ENCODE assay signal across 20 cellular contexts in the genomic region with DNA sequence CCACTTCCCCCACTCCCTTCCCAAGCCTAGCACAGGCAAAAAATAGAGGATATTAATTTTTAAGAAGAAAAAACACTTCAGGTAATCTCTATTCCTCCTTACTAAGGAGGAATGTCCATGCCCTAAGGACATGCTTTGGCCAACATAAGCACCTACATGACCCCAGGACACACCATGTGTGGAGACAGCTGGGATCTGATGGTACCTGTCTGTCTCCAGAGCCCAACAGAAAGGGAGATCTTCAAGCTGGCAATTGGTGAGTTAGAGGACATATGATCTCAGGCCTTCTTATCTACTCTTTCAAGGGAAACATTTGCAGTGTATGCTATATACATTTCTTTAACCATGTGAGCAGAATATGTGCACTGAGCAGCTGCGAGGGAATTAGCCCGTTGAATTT. TPM values are rescaled to one million over a fixed set of nuclear protein-coding genes. Genes with fewer than 3 reads are reported as not detected.
DNase-seq lines count a peak whose midpoint lies in the region; ATAC-seq, FAIRE-seq and TF ChIP-seq lines count a peak whose summit lies in the region.
"Had no signal": no experiment of that assay in that cellular context is flagged by ENCODE, and none has a peak within 500 bp of the region (broad histone marks: within the 10 kb centered on the region; RNA-seq: fewer than 3 reads in every experiment).

No MANE protein-coding gene starts in this region.

- POLR2A ChIA-PET in HepG2 (lab: Yijun Ruan, JAX) = interaction anchor here (0.9 kb wide), 1 partner anchor 113 kb away, joined by 3 read pairs; no protein-coding TSS in a partner anchor

- H3K27me3 ChIP-seq in right lobe of liver = no peaks in the 10 kb centered on the region
- no peaks in the 10 kb centered on the region for H3K27me3 ChIP-seq in HepG2 (ENCODE audit: control insufficient read depth in 1 of 2, insufficient read depth in 2 of 2, low read length in 2 of 2)
- H3K27me3 ChIP-seq in endocrine pancreas (ENCODE audit: control insufficient read depth, insufficient read depth, low read length) = no peaks in the 10 kb centered on the region
- no peaks in the 10 kb centered on the region for H3K27me3 ChIP-seq in neutrophil
- H3K27me3 ChIP-seq in adrenal gland = no peaks in the 10 kb centered on the region
- H3K27me3 ChIP-seq: BLaER1 had no signal

- H3K79me2 ChIP-seq in HepG2 (ENCODE audit: insufficient read depth, low read length) = no peaks in the 10 kb centered on the region

- CTCF ChIA-PET in HepG2 (lab: Yijun Ruan, JAX; ENCODE audit: low intra/inter-chr PET ratio, low total read pairs) = interaction anchor here (1.4 kb wide), 1 partner anchor 190 kb away, joined by 4 read pairs; no protein-coding TSS in a partner anchor

- no peak for TF ChIP-seq EP300 in HepG2 (IDR thresholded peaks at IDR 0.05; ENCODE audit: low read depth in 2 of 2, low read length in 2 of 2)
- no peak for TF ChIP-seq EP300 in HepG2 (CRISPR knock-in tag; IDR thresholded peaks at IDR 0.05; ENCODE audit: borderline replicate concordance)

- no peak overlapping the region for H3K27ac ChIP-seq in right lobe of liver
- no peak overlapping the region for H3K27ac ChIP-seq in HepG2 (ENCODE audit: extremely low read length, insufficient read depth, low read length)
- peak overlapping the region; percentile 56 for H3K27ac ChIP-seq in neutrophil
- no peak overlapping the region for H3K27ac ChIP-seq in adrenal gland
- H3K27ac ChIP-seq: 22Rv1, BLaER1, HL-60 had no signal

- no TSS peak for BruUV-seq in HepG2 (replicated peaks; lab: Mats Ljungman, UMichigan)

- DNase-seq in right lobe of liver (no peak), HepG2 (ENCODE audit: low spot score) (no peak), cerebellar cortex (ENCODE audit: low spot score) (no peak), adrenal gland (no peak)
- DNase-seq in effector CD4-positive, alpha-beta T cell = no peak
- DNase-seq: CD4-positive, alpha-beta memory T cell; DMS79 treated with DMSO at 0.1 percent for 48 hours; GF-D8; GOT3; H7; HFFc6 had no signal

- no peak overlapping the region for H3K4me2 ChIP-seq in HepG2 (ENCODE audit: low read depth, low read length)
- H3K4me2 ChIP-seq: BLaER1 had no signal

- no peak for TF ChIP-seq CTCF in right lobe of liver (IDR thresholded peaks at IDR 0.05)
- TF ChIP-seq CTCF in HepG2 (CRISPR knock-in tag; IDR thresholded peaks at IDR 0.05) = no peak
- no peak for TF ChIP-seq CTCF in neutrophil (IDR thresholded peaks at IDR 0.05)
- no peak for TF ChIP-seq CTCF in adrenal gland (IDR thresholded peaks at IDR 0.05)

- H3K9ac ChIP-seq in HepG2 (ENCODE audit: insufficient read depth, low read depth, low read length) = no peak overlapping the region
- peak overlapping the region; percentile 60 for H3K9ac ChIP-seq in endocrine pancreas (ENCODE audit: control insufficient read depth, insufficient read depth, low read length)
- H3K9ac ChIP-seq: BLaER1 had no signal

- H3K9me3 ChIP-seq in right lobe of liver (no peaks in the 10 kb centered on the region), HepG2 (ENCODE audit: low read length) (no peaks in the 10 kb centered on the region), endocrine pancreas (ENCODE audit: control insufficient read depth, low read length) (no peaks in the 10 kb centered on the region), neutrophil (no peaks in the 10 kb centered on the region), adrenal gland (replicated peaks in 1 of 3) (no peaks in the 10 kb centered on the region)
- H3K9me3 ChIP-seq: BLaER1 had no signal

- intact Hi-C loops in right lobe of liver (cut with DNase I) = loop anchor here in 1 of 2 donors (10.0 kb wide), 1 partner anchor 127 kb away; no protein-coding TSS in a partner anchor
- intact Hi-C loops in HepG2 (cut with micrococcal nuclease; ENCODE audit: unreplicated experiment) = loop anchor here (2.0 to 10.0 kb wide), 3 partner anchors 109 to 361 kb away; no protein-coding TSS in a partner anchor
- intact Hi-C loops in adrenal gland (cut with DNase I) = loop anchor here in 1 of 2 donors (5.0 to 10.0 kb wide), 2 partner anchors 89 to 367 kb away; no protein-coding TSS in a partner anchor

- H3K4me1 ChIP-seq in right lobe of liver = peaks cover 0 to 22% (median 8%) of the 10 kb centered on the region in 4 donors
- peaks cover 14% of the 10 kb centered on the region for H3K4me1 ChIP-seq in HepG2 (ENCODE audit: insufficient read depth, low read length)
- H3K4me1 ChIP-seq in endocrine pancreas (ENCODE audit: control insufficient read depth, insufficient read depth, low read length) = peaks cover 4% of the 10 kb centered on the region
- peaks cover 21 to 24% of the 10 kb centered on the region in 2 experiments for H3K4me1 ChIP-seq in neutrophil (ENCODE audit: control insufficient read depth in 1 of 2, insufficient read depth in 1 of 2, low read depth in 1 of 2, low read length in 1 of 2)
- no peaks in the 10 kb centered on the region for H3K4me1 ChIP-seq in adrenal gland (replicated peaks in 1 of 2)
- H3K4me1 ChIP-seq: BLaER1 had no signal

- peaks cover 0 to 56% (median 17%) of the 10 kb centered on the region in 4 donors for H3K36me3 ChIP-seq in right lobe of liver
- H3K36me3 ChIP-seq in HepG2 (replicated peaks in 1 of 2; ENCODE audit: control insufficient read depth in 1 of 2, insufficient read depth in 2 of 2, low read length in 2 of 2) = no peaks in the 10 kb centered on the region
- no peaks in the 10 kb centered on the region for H3K36me3 ChIP-seq in endocrine pancreas (ENCODE audit: control insufficient read depth, insufficient read depth, low read length)
- H3K36me3 ChIP-seq in neutrophil = no peaks in the 10 kb centered on the region
- H3K36me3 ChIP-seq in adrenal gland (replicated peaks in 1 of 2) = no peaks in the 10 kb centered on the region
- H3K36me3 ChIP-seq: BLaER1 had no signal

- H3K4me3 ChIP-seq in right lobe of liver = no peak overlapping the region
- no peak overlapping the region for H3K4me3 ChIP-seq in HepG2 (replicated peaks in 1 of 3; ENCODE audit: insufficient read depth in 1 of 3, low read depth in 2 of 3, low read length in 3 of 3)
- no peak overlapping the region for H3K4me3 ChIP-seq in endocrine pancreas (ENCODE audit: control insufficient read depth, insufficient read depth, low read length)
- H3K4me3 ChIP-seq in neutrophil (ENCODE audit: low read depth in 1 of 2, low read length in 1 of 2) = no peak overlapping the region
- H3K4me3 ChIP-seq in adrenal gland = no peak overlapping the region
- H3K4me3 ChIP-seq: BLaER1 had no signal

- H4K20me1 ChIP-seq in HepG2 (ENCODE audit: insufficient read depth, low read length) = no peaks in the 10 kb centered on the region
- H4K20me1 ChIP-seq: BLaER1 had no signal

- in situ Hi-C loops in HepG2 (cut with HindIII; ENCODE audit: extremely low pct_ligation_motif_present, low pct_unique_long_range_greater_than_20kb) = loop anchor here (5.0 to 10.0 kb wide), 3 partner anchors 129 to 527 kb away; partner anchors contain the start of gene HPS3

- TF ChIP-seq RAD21 in HepG2 (CRISPR knock-in tag; IDR thresholded peaks at IDR 0.05) = no peak

- ATAC-seq in right lobe of liver = no peak
- no peak for ATAC-seq in HepG2
- ATAC-seq: HCT116 had no signal

- WGBS in right lobe of liver (ENCODE audit: insufficient coverage, low coverage, low lambda C conversion rate, missing lambda C conversion rate) = 68% methylated on average over 2 of the region's 2 CpGs
- 88% methylated on average over 2 of the region's 2 CpGs for WGBS in HepG2 (ENCODE audit: low lambda C conversion rate)
- WGBS in adrenal gland, 4 donors = 90 to 97% (median 94%) methylated on average over 2 of the region's 2 CpGs

- TF ChIP-seq POLR2A in right lobe of liver (IDR thresholded peaks at IDR 0.05) = peak; percentile 14
- TF ChIP-seq POLR2A in HepG2 (IDR thresholded peaks at IDR 0.05; ENCODE audit: insufficient read depth in 1 of 2, low read depth in 2 of 2, low read length in 2 of 2) = no peak
- TF ChIP-seq POLR2A in adrenal gland (IDR thresholded peaks at IDR 0.05) = no peak

- no peak overlapping the region for H2AFZ ChIP-seq in HepG2 (ENCODE audit: low read length)

- no peak for FAIRE-seq in HepG2 (lab: Jason Lieb, UNC)

TF ChIP-seq in HepG2, 621 proteins besides CTCF, POLR2A, EP300 and RAD21 (continues in another document):
- no peak for TF ChIP-seq IRF9 (CRISPR knock-in tag; IDR thresholded peaks at IDR 0.05; ENCODE audit: borderline replicate concordance)

RNA-seq across cellular contexts. Expression of gene TM4SF4, which starts 7.0 kb away (rescaled TPM):
- total RNA-seq in right lobe of liver (100 to 1,000 TPM; 210 to 473 (median 316) TPM), HepG2 (2016; rRNA removed; fragmentation: Illumina TruSeq; extraction: Trizol) (0.77 and 0.95 TPM in 2 replicates), adrenal gland (1 to 10 TPM in 3 of 8 donors, under 1 TPM in 2, not detected in 3; 0.27 to 1.9 (median 1.0) TPM)
- total RNA-seq in HepG2 (2016; cell fraction: cytosol; rRNA removed; fragmentation: Illumina TruSeq; extraction: Trizol; ENCODE audit: low read depth) = 0.91 TPM in 1 of 2 replicates, not detected in the other
- 0.34 and 1.4 TPM in 2 replicates for total RNA-seq in HepG2 (2016; cell fraction: insoluble cytoplasmic fraction; rRNA removed; fragmentation: Illumina TruSeq; extraction: Trizol)
- 0.59 and 0.62 TPM in 2 replicates for total RNA-seq in HepG2 (2016; cell fraction: membrane; rRNA removed; fragmentation: Illumina TruSeq; extraction: Trizol)
- 0.75 and 1.1 TPM in 2 replicates for total RNA-seq in HepG2 (2016; cell fraction: nucleus; rRNA removed; fragmentation: Illumina TruSeq; extraction: Trizol)
- polyA plus RNA-seq in HepG2 (2011; rRNA removed) (0.63 and 0.89 TPM in 2 replicates), adrenal gland (1 to 10 TPM in 1 of 3 donors, under 1 TPM in 2; 0.08 to 2.2 (median 0.24) TPM)
- polyA plus RNA-seq in HepG2 (2011; cell fraction: cytosol; rRNA removed) = 0.90 and 1.1 TPM in 2 replicates
- polyA plus RNA-seq in HepG2 (2011; cell fraction: nucleus; rRNA removed) = 0.66 TPM in 1 of 2 replicates, not detected in the other
- polyA plus RNA-seq in HepG2 (2012) = 0.47 and 0.86 TPM in 2 replicates
- 0.21 and 0.29 TPM in 2 replicates for polyA plus RNA-seq in HepG2 (2016; cell fraction: cytosol; fragmentation: Illumina TruSeq; extraction: Trizol; ENCODE audit: low read depth)
- polyA plus RNA-seq in HepG2 (2016; cell fraction: insoluble cytoplasmic fraction; fragmentation: Illumina TruSeq; extraction: Trizol; ENCODE audit: low read depth) = 0.45 and 0.89 TPM in 2 replicates
- polyA plus RNA-seq in HepG2 (2016; cell fraction: membrane; fragmentation: Illumina TruSeq; extraction: Trizol; ENCODE audit: low read depth) = 0.15 and 0.21 TPM in 2 replicates
- polyA plus RNA-seq in HepG2 (2016; cell fraction: nucleus; fragmentation: Illumina TruSeq; extraction: Trizol; ENCODE audit: insufficient read depth, low read depth) = 0.72 and 1.8 TPM in 2 replicates
- 0.36 TPM in 1 of 2 replicates, not detected in the other for polyA minus RNA-seq in HepG2 (2011; rRNA and poly(A)+ RNA removed; ENCODE audit: low replicate concordance)
- 1.3 TPM in 1 of 2 replicates, not detected in the other for polyA minus RNA-seq in HepG2 (2011; cell fraction: cytosol; rRNA and poly(A)+ RNA removed)
- polyA minus RNA-seq in HepG2 (2011; cell fraction: nucleus; rRNA and poly(A)+ RNA removed) = 1.0 and 1.6 TPM in 2 replicates
- total RNA-seq: A673; CD4-positive, alpha-beta memory T cell; H7; HT1080 had no signal
- polyA plus RNA-seq: CD4-positive, alpha-beta memory T cell; IgD-negative memory B cell had no signal

Comparison
In these comparisons a context has a peak if more than half of its experiments do, and no peak if none do; other contexts are left out.
1. RNA of gene TM4SF4, which starts 7.0 kb away (total RNA-seq): 210 to 473 TPM in right lobe of liver; 0.27 to 1.9 TPM in adrenal gland and 0.34 to 1.4 TPM in HepG2; every median in the first group is over 10 times any median in the second.